8 cellular contexts compared by ENCODE assay signal in genomic region chr18:79988925-79989361, GRCh38. TPM values are rescaled to one million over a fixed set of nuclear protein-coding genes. Genes with fewer than 3 reads are reported as not detected.
A peak's percentile ranks its signal among the peaks of the same experiment; 100 is the strongest.
DNase-seq lines count a peak whose midpoint lies in the region; ATAC-seq and TF ChIP-seq lines count a peak whose summit lies in the region.

No MANE protein-coding gene starts in this region.

- H3K9me3 ChIP-seq in adipocyte (ENCODE audit: control insufficient read depth, low read length): no peaks in the 10 kb centered on the region
- H3K9me3 ChIP-seq in iPS-15b (ENCODE audit: control insufficient read depth, insufficient read depth, low read length): no peaks in the 10 kb centered on the region
- no peaks in the 10 kb centered on the region for H3K9me3 ChIP-seq in smooth muscle cell (replicated peaks; ENCODE audit: low read depth)

- H3K27ac ChIP-seq in HL-60 (replicated peaks) (peak overlapping the region; percentile 80), smooth muscle cell (ENCODE audit: low read depth) (peak overlapping the region; percentile 82)

- peaks cover 17% of the 10 kb centered on the region for H3K36me3 ChIP-seq in adipocyte (ENCODE audit: control insufficient read depth, insufficient read depth, low read length, severe bottlenecking)
- H3K36me3 ChIP-seq in iPS-15b (ENCODE audit: control insufficient read depth, insufficient read depth, low read length): no peaks in the 10 kb centered on the region
- no peaks in the 10 kb centered on the region for H3K36me3 ChIP-seq in smooth muscle cell (ENCODE audit: low read depth)

- peak overlapping the region; percentile 82 for H2AFZ ChIP-seq in smooth muscle cell (ENCODE audit: low read depth)

- peaks cover 5% of the 10 kb centered on the region for H3F3A ChIP-seq in smooth muscle cell (ENCODE audit: low read depth)

- WGBS in smooth muscle cell (ENCODE audit: low lambda C conversion rate): 37% methylated on average over 15 of the region's 15 CpGs

- H3K9ac ChIP-seq in adipocyte (ENCODE audit: low read length) (peak overlapping the region; percentile 98), iPS-15b (ENCODE audit: low read depth, low read length) (peak overlapping the region; percentile 62), smooth muscle cell (ENCODE audit: low read depth) (peak overlapping the region; percentile 81)

- no peaks in the 10 kb centered on the region for H3K27me3 ChIP-seq in HL-60 (ENCODE audit: insufficient read depth, poor library complexity, severe bottlenecking)
- no peaks in the 10 kb centered on the region for H3K27me3 ChIP-seq in adipocyte (replicated peaks; ENCODE audit: control insufficient read depth, insufficient read depth, low read length)
- H3K27me3 ChIP-seq in iPS-15b (ENCODE audit: control insufficient read depth, insufficient read depth, low read length): no peaks in the 10 kb centered on the region
- no peaks in the 10 kb centered on the region for H3K27me3 ChIP-seq in smooth muscle cell (ENCODE audit: low read depth)

- H3K4me3 ChIP-seq in HL-60 (replicated peaks; ENCODE audit: insufficient read depth, low read length) (peak overlapping the region; percentile 98), adipocyte (ENCODE audit: low read length) (peak overlapping the region; percentile 97), iPS-15b (ENCODE audit: low read depth, low read length) (peak overlapping the region; percentile 90), smooth muscle cell (peak overlapping the region; percentile 89)

- TF ChIP-seq CTCF in HL-60 (IDR thresholded peaks at IDR 0.05; ENCODE audit: insufficient read depth, low read length) (no peak), smooth muscle cell (IDR thresholded peaks at IDR 0.05; ENCODE audit: borderline replicate concordance, insufficient read depth, poor library complexity, severe bottlenecking) (no peak)

- H3K4me2 ChIP-seq in smooth muscle cell: peak overlapping the region; percentile 96

- ATAC-seq in GM18502 (IDR thresholded peaks at IDR 0.05; ENCODE audit: poor library complexity, unreplicated experiment): peak; percentile 13

- peak; percentile 81 for DNase-seq in AG08396 (ENCODE audit: low spot score)
- peak in 1 of 2 experiments; percentile 29 for DNase-seq in HL-60 (ENCODE audit: low read depth in 1 of 2, low spot score in 1 of 2)
- peak; percentile 75 for DNase-seq in adipocyte (ENCODE audit: low read depth)
- DNase-seq in smooth muscle cell (lab: John Stamatoyannopoulos, UW; ENCODE audit: unreplicated experiment): no peak
- no peak for DNase-seq in D341Med (ENCODE audit: low spot score)
- DNase-seq in effector CD4-positive, alpha-beta T cell: no peak

- peaks cover 38% of the 10 kb centered on the region for H4K20me1 ChIP-seq in smooth muscle cell (ENCODE audit: low read depth)

- peaks cover 16% of the 10 kb centered on the region for H3K4me1 ChIP-seq in adipocyte (ENCODE audit: control insufficient read depth, insufficient read depth, low read length)
- peaks cover 11% of the 10 kb centered on the region for H3K4me1 ChIP-seq in iPS-15b (ENCODE audit: control insufficient read depth, insufficient read depth, low read length)
- H3K4me1 ChIP-seq in smooth muscle cell (ENCODE audit: low read depth): peaks cover 10% of the 10 kb centered on the region

- H3K79me2 ChIP-seq in smooth muscle cell (ENCODE audit: low read depth): peaks cover 43% of the 10 kb centered on the region

RNA-seq across cellular contexts. Expression of gene TXNL4A, which starts 0.6 kb away (rescaled TPM):
- 61.1 and 62.2 TPM in 2 replicates for total RNA-seq in smooth muscle cell
- 243 and 254 TPM in 2 replicates for polyA plus RNA-seq in smooth muscle cell

RNA-seq across cellular contexts. Expression of gene HSBP1L1, which starts 24.5 kb away (rescaled TPM):
- total RNA-seq in smooth muscle cell: 11.8 and 24.6 TPM in 2 replicates
- polyA plus RNA-seq in smooth muscle cell: 12.4 and 23.5 TPM in 2 replicates

RNA-seq across cellular contexts. Expression of gene SLC66A2, which starts 37.5 kb away (rescaled TPM):
- total RNA-seq in smooth muscle cell: 21.2 and 23.6 TPM in 2 replicates
- 37.2 and 37.9 TPM in 2 replicates for polyA plus RNA-seq in smooth muscle cell

RNA-seq across cellular contexts. Expression of gene RBFA, which starts 45.3 kb away (rescaled TPM):
- total RNA-seq in smooth muscle cell: 15.0 and 16.3 TPM in 2 replicates
- polyA plus RNA-seq in smooth muscle cell: 15.5 and 15.7 TPM in 2 replicates

Comparison
In these comparisons a context has a peak if more than half of its experiments do, and no peak if none do; other contexts are left out.
1. DNase-seq: peak in AG08396 (single experiment) and adipocyte (single experiment); none in smooth muscle cell (single experiment), D341Med (single experiment) and effector CD4-positive, alpha-beta T cell (single experiment).
2. Peak in every context shown above with its lines, with median percentiles within 50 percentile points of each other: H3K4me3 ChIP-seq and H3K9ac ChIP-seq.